ENCODE assay signal across 26 cellular contexts in the genomic region with DNA sequence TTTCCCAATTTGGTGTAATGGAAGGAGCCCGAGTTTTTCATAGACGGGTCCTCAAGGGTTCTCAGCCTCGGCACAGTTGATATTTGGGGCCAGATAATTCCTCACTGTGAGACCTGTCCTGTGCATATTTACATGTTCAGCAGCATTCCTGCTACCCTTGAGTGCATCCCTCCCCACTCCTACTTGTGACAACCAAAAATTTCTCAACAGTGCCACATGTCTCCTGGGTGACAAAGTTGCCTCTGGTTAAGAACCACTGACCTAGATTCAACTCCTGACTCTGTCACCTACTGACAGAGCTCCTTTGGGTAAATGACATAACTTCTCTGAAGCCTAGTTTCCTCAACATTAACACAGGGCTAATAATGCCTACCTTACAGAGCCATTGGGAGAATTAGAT.
"Had no signal": no experiment of that assay in that cellular context is flagged by ENCODE, and none has a peak within 500 bp of the region (broad histone marks: within the 10 kb centered on the region; RNA-seq: fewer than 3 reads in every experiment).

No MANE protein-coding gene starts in this region.

- ATAC-seq: activated CD8-positive, alpha-beta T cell treated with anti-CD3 and anti-CD28 coated beads for 36 hours; activated naive CD8-positive, alpha-beta T cell treated with anti-CD3 and anti-CD28 coated beads, Interleukin-2, amount 50 U/mL, for 24 hours; activated T-cell treated with anti-CD3 and anti-CD28 coated beads, Interleukin-2, amount 50 U/mL, for 4 hours; psoas muscle; stimulated activated naive CD8-positive, alpha-beta T cell treated with anti-CD3 and anti-CD28 coated beads, Interleukin-15, Interleukin-2, amounts not matched to agents 100 U/mL and 50 U/mL, for 24 hours had no signal

- H3K9me3 ChIP-seq: breast epithelium, left ventricle myocardium inferior, psoas muscle, testis, upper lobe of left lung had no signal

- H3K4me3 ChIP-seq: breast epithelium, left ventricle myocardium inferior, psoas muscle, testis, upper lobe of left lung had no signal

- H3K9ac ChIP-seq: parathyroid adenoma had no signal

- H3K27me3 Mint-ChIP-seq: activated B cell treated with CpG ODN at 0.5 μM for 24 hours; activated CD8-positive, alpha-beta T cell treated with anti-CD3 and anti-CD28 coated beads for 36 hours; activated naive CD4-positive, alpha-beta T cell treated with anti-CD3 and anti-CD28 coated beads, Interleukin-2, amount 50 U/mL, for 24 hours; activated naive CD8-positive, alpha-beta T cell treated with anti-CD3 and anti-CD28 coated beads, Interleukin-2, amount 50 U/mL, for 24 hours; naive B cell had no signal

- DNase-seq: activated B cell treated with CpG ODN at 0.5 μM for 24 hours; activated CD4-positive, alpha-beta T cell treated with anti-CD3 and anti-CD28 coated beads, Interleukin-2, amount 50 U/mL, for 1 hour; activated CD8-positive, alpha-beta T cell treated with anti-CD3 and anti-CD28 coated beads for 36 hours; activated naive CD8-positive, alpha-beta T cell treated with anti-CD3 and anti-CD28 coated beads, Interleukin-2, amount 50 U/mL, for 24 hours; activated T-cell treated with anti-CD3 and anti-CD28 coated beads, Interleukin-2, amount 50 U/mL, for 4 hours; central memory CD4-positive, alpha-beta T cell; foreskin fibroblast; head of caudate nucleus; hippocampal formation; kidney; left ventricle myocardium inferior; mammary epithelial cell; naive B cell; psoas muscle; stimulated activated CD4-positive, alpha-beta T cell treated with anti-CD3 and anti-CD28 coated beads, Interleukin-15, amount 100 ng/mL, for 24 hours; stimulated activated CD4-positive, alpha-beta T cell treated with anti-CD3 and anti-CD28 coated beads, Interleukin-2, amount 100 ng/mL, for 24 hours; stimulated activated naive CD8-positive, alpha-beta T cell treated with anti-CD3 and anti-CD28 coated beads, Interleukin-15, Interleukin-2, amounts not matched to agents 100 U/mL and 50 U/mL, for 24 hours; T-helper 1 cell; testis had no signal

- H3K27me3 ChIP-seq: breast epithelium, testis, upper lobe of left lung had no signal

- H2AFZ ChIP-seq: parathyroid adenoma had no signal

- H3K36me3 Mint-ChIP-seq: activated naive CD4-positive, alpha-beta T cell treated with anti-CD3 and anti-CD28 coated beads, Interleukin-2, amount 50 U/mL, for 24 hours; mesothelial cell of epicardium had no signal

- H3K36me3 ChIP-seq: breast epithelium, left ventricle myocardium inferior, upper lobe of left lung had no signal

- H3K9me3 Mint-ChIP-seq: activated B cell treated with CpG ODN at 0.5 μM for 24 hours; activated CD8-positive, alpha-beta T cell treated with anti-CD3 and anti-CD28 coated beads for 36 hours; activated naive CD4-positive, alpha-beta T cell treated with anti-CD3 and anti-CD28 coated beads, Interleukin-2, amount 50 U/mL, for 24 hours; activated naive CD8-positive, alpha-beta T cell treated with anti-CD3 and anti-CD28 coated beads, Interleukin-2, amount 50 U/mL, for 24 hours; activated T-cell treated with anti-CD3 and anti-CD28 coated beads, Interleukin-2, amount 50 U/mL, for 4 hours; activated T-helper 2 cell treated with anti-CD3 and anti-CD28 coated beads, Interferon-gamma antibody, Interleukin-2, Interleukin-4, amounts not matched to agents 10 μg/mL and 5 μg/mL and 100 μg/mL, durations not matched to agents 14 hours and 24 hours and 36 hours; mesothelial cell of epicardium; T-helper 2 cell treated with Interferon-gamma antibody and Interleukin-4, amounts not matched to agents 5 μg/mL and 100 μg/mL, for 36 hours had no signal

- H3K4me3 Mint-ChIP-seq: activated B cell treated with CpG ODN at 0.5 μM for 24 hours; activated CD8-positive, alpha-beta T cell treated with anti-CD3 and anti-CD28 coated beads for 36 hours; activated naive CD4-positive, alpha-beta T cell treated with anti-CD3 and anti-CD28 coated beads, Interleukin-2, amount 50 U/mL, for 24 hours; activated naive CD8-positive, alpha-beta T cell treated with anti-CD3 and anti-CD28 coated beads, Interleukin-2, amount 50 U/mL, for 24 hours; activated T-cell treated with anti-CD3 and anti-CD28 coated beads, Interleukin-2, amount 50 U/mL, for 4 hours; mesothelial cell of epicardium; naive B cell; T-helper 2 cell treated with Interferon-gamma antibody and Interleukin-4, amounts not matched to agents 5 μg/mL and 100 μg/mL, for 36 hours had no signal

- H3K27ac Mint-ChIP-seq: activated B cell treated with CpG ODN at 0.5 μM for 24 hours; activated CD8-positive, alpha-beta T cell treated with anti-CD3 and anti-CD28 coated beads for 36 hours; activated naive CD4-positive, alpha-beta T cell treated with anti-CD3 and anti-CD28 coated beads, Interleukin-2, amount 50 U/mL, for 24 hours; activated naive CD8-positive, alpha-beta T cell treated with anti-CD3 and anti-CD28 coated beads, Interleukin-2, amount 50 U/mL, for 24 hours; activated T-helper 2 cell treated with anti-CD3 and anti-CD28 coated beads, Interferon-gamma antibody, Interleukin-2, Interleukin-4, amounts not matched to agents 10 μg/mL and 5 μg/mL and 100 μg/mL, durations not matched to agents 14 hours and 24 hours and 36 hours; mesothelial cell of epicardium; T-helper 2 cell treated with Interferon-gamma antibody and Interleukin-4, amounts not matched to agents 5 μg/mL and 100 μg/mL, for 36 hours had no signal

- H3K4me1 ChIP-seq: breast epithelium, parathyroid adenoma, psoas muscle had no signal

- H3K79me2 ChIP-seq: parathyroid adenoma had no signal

- H3K4me1 Mint-ChIP-seq: activated B cell treated with CpG ODN at 0.5 μM for 24 hours; activated naive CD4-positive, alpha-beta T cell treated with anti-CD3 and anti-CD28 coated beads, Interleukin-2, amount 50 U/mL, for 24 hours; mesothelial cell of epicardium had no signal

- H3K27ac ChIP-seq: breast epithelium, left ventricle myocardium inferior, parathyroid adenoma, psoas muscle, testis, upper lobe of left lung had no signal
